In genomic region chrX:95071052-95071451, GRCh38 we compare ENCODE assay signal across 16 cellular contexts.
DNase-seq lines count a peak whose midpoint lies in the region; ATAC-seq and TF ChIP-seq lines count a peak whose summit lies in the region.
"Had no signal": no experiment of that assay in that cellular context is flagged by ENCODE, and none has a peak within 500 bp of the region (broad histone marks: within the 10 kb centered on the region; RNA-seq: fewer than 3 reads in every experiment).

No MANE protein-coding gene starts in this region.

- no peaks in the 10 kb centered on the region for H3K27me3 ChIP-seq in OCI-LY3 (ENCODE audit: low read depth, low read length)
- H3K27me3 ChIP-seq in endodermal cell (ENCODE audit: control insufficient read depth, insufficient read depth, low read length, poor library complexity, severe bottlenecking), result no peaks in the 10 kb centered on the region
- H3K27me3 ChIP-seq in osteoblast (ENCODE audit: insufficient read depth, low read length), result no peaks in the 10 kb centered on the region
- H3K27me3 ChIP-seq: esophagus muscularis mucosa, right atrium auricular region had no signal

- H2AFZ ChIP-seq in OCI-LY3 (ENCODE audit: low read depth, low read length) (no peak overlapping the region), osteoblast (ENCODE audit: low read length) (no peak overlapping the region)

- no peak overlapping the region for H3K4me3 Mint-ChIP-seq in endodermal cell
- H3K4me3 Mint-ChIP-seq: activated naive CD8-positive, alpha-beta T cell treated with anti-CD3 and anti-CD28 coated beads for 36 hours had no signal

- H3K4me3 ChIP-seq in OCI-LY3 (ENCODE audit: low read length), result no peak overlapping the region
- no peak overlapping the region for H3K4me3 ChIP-seq in endodermal cell (ENCODE audit: low read length)
- H3K4me3 ChIP-seq in osteoblast (ENCODE audit: insufficient read depth, low read length), result no peak overlapping the region
- H3K4me3 ChIP-seq: esophagus muscularis mucosa, heart left ventricle, right atrium auricular region had no signal

- H3K9ac ChIP-seq in OCI-LY3 (ENCODE audit: low read length) (no peak overlapping the region), endodermal cell (ENCODE audit: extremely low read depth, low read length, poor library complexity, severe bottlenecking) (no peak overlapping the region)

- no peaks in the 10 kb centered on the region for H3K9me3 Mint-ChIP-seq in endodermal cell

- TF ChIP-seq CTCF in C4-2B (conservative IDR thresholded peaks at IDR 0.05), result peak; percentile 49
- TF ChIP-seq CTCF in OCI-LY3 (IDR thresholded peaks at IDR 0.05; ENCODE audit: low read depth, low read length), result 0 out of 2 replicates have a peak, but pooled peaks have one; percentile 17
- peak; percentile 61 for TF ChIP-seq CTCF in endodermal cell (conservative IDR thresholded peaks at IDR 0.05)
- peak; percentile 41 for TF ChIP-seq CTCF in osteoblast (IDR thresholded peaks at IDR 0.05; ENCODE audit: extremely low read depth, low read depth, low read length)

- H3K36me3 ChIP-seq in OCI-LY3 (replicated peaks; ENCODE audit: low read depth, low read length), result no peaks in the 10 kb centered on the region
- H3K36me3 ChIP-seq in endodermal cell (ENCODE audit: control insufficient read depth, insufficient read depth, low read length), result no peaks in the 10 kb centered on the region
- H3K36me3 ChIP-seq in osteoblast (ENCODE audit: insufficient read depth, low read length), result no peaks in the 10 kb centered on the region
- H3K36me3 ChIP-seq: esophagus muscularis mucosa, heart left ventricle, right atrium auricular region had no signal

- no peaks in the 10 kb centered on the region for H3K36me3 Mint-ChIP-seq in endodermal cell (ENCODE audit: low read depth)
- H3K36me3 Mint-ChIP-seq: activated naive CD8-positive, alpha-beta T cell treated with anti-CD3 and anti-CD28 coated beads for 36 hours had no signal

- no peaks in the 10 kb centered on the region for H3K27me3 Mint-ChIP-seq in endodermal cell (ENCODE audit: insufficient read depth)
- H3K27me3 Mint-ChIP-seq: activated naive CD8-positive, alpha-beta T cell treated with anti-CD3 and anti-CD28 coated beads for 36 hours had no signal

- DNase-seq in endodermal cell (no peak), osteoblast (ENCODE audit: insufficient read length, low spot score, missing footprints) (no peak), MV-4-11 (lab: John Stamatoyannopoulos, UW) (no peak), SKM-1 treated with dmso at 0.1 percent for 144 hours (lab: John Stamatoyannopoulos, UW; ENCODE audit: unreplicated experiment) (no peak)
- DNase-seq: activated naive CD8-positive, alpha-beta T cell treated with anti-CD3 and anti-CD28 coated beads for 36 hours; C1 segment of cervical spinal cord; caudate nucleus; heart left ventricle; NCI-H510A treated with DMSO at 0.1 percent for 48 hours; stimulated activated CD4-positive, alpha-beta T cell treated with anti-CD3 and anti-CD28 coated beads, Interleukin-15, amount 100 ng/mL, for 24 hours had no signal

- peaks cover 12% of the 10 kb centered on the region for H3K4me1 Mint-ChIP-seq in endodermal cell
- H3K4me1 Mint-ChIP-seq: activated naive CD8-positive, alpha-beta T cell treated with anti-CD3 and anti-CD28 coated beads for 36 hours had no signal

- H3K79me2 ChIP-seq in OCI-LY3 (ENCODE audit: low read length) (no peaks in the 10 kb centered on the region), osteoblast (ENCODE audit: insufficient read depth, low read length) (no peaks in the 10 kb centered on the region)

- H3K4me1 ChIP-seq in OCI-LY3 (ENCODE audit: low read length), result no peaks in the 10 kb centered on the region
- H3K4me1 ChIP-seq in endodermal cell (ENCODE audit: control insufficient read depth, insufficient read depth, low read length), result no peaks in the 10 kb centered on the region
- no peaks in the 10 kb centered on the region for H3K4me1 ChIP-seq in osteoblast (ENCODE audit: insufficient read depth, low read length)
- H3K4me1 ChIP-seq: esophagus muscularis mucosa, heart left ventricle, right atrium auricular region had no signal

- ATAC-seq in HG02970 (IDR thresholded peaks at IDR 0.05; ENCODE audit: low FRiP score, unreplicated experiment) (no peak), GM21526 (IDR thresholded peaks at IDR 0.05; ENCODE audit: low FRiP score, unreplicated experiment) (no peak)
- ATAC-seq: heart left ventricle had no signal

- WGBS in endodermal cell (ENCODE audit: insufficient coverage in 1 of 2, insufficient read length in 1 of 2), 2 experiments, result no CpG with 5 or more reads among the region's 1 CpG

- no peak overlapping the region for H3K27ac ChIP-seq in C4-2B
- no peak overlapping the region for H3K27ac ChIP-seq in OCI-LY3 (ENCODE audit: low read length)
- no peak overlapping the region for H3K27ac ChIP-seq in endodermal cell (ENCODE audit: low read depth, low read length)
- no peak overlapping the region for H3K27ac ChIP-seq in osteoblast (ENCODE audit: low read depth, low read length)
- H3K27ac ChIP-seq: esophagus muscularis mucosa, heart left ventricle, right atrium auricular region had no signal

- H3K4me2 ChIP-seq in OCI-LY3 (ENCODE audit: low read length) (no peak overlapping the region), osteoblast (ENCODE audit: insufficient read depth, low read length) (no peak overlapping the region)

- no peak overlapping the region for H3K27ac Mint-ChIP-seq in endodermal cell
- H3K27ac Mint-ChIP-seq: activated naive CD8-positive, alpha-beta T cell treated with anti-CD3 and anti-CD28 coated beads for 36 hours had no signal

- no peaks in the 10 kb centered on the region for H4K20me1 ChIP-seq in OCI-LY3 (ENCODE audit: insufficient read depth, low read length)
- H4K20me1 ChIP-seq in osteoblast (ENCODE audit: insufficient read depth, low read length), result no peaks in the 10 kb centered on the region

- H3K9me3 ChIP-seq in OCI-LY3 (ENCODE audit: insufficient read depth, low read length), result no peaks in the 10 kb centered on the region
- no peaks in the 10 kb centered on the region for H3K9me3 ChIP-seq in endodermal cell (ENCODE audit: control insufficient read depth, low read length)
- peaks cover 2% of the 10 kb centered on the region for H3K9me3 ChIP-seq in osteoblast (ENCODE audit: low read depth, low read length)
- H3K9me3 ChIP-seq: esophagus muscularis mucosa, heart left ventricle, right atrium auricular region had no signal
